Comparison of ENCODE assay signal across 14 cellular contexts in genomic region chr3:106745344-106746168, GRCh38.
A peak's percentile ranks its signal among the peaks of the same experiment; 100 is the strongest.
DNase-seq lines count a peak whose midpoint lies in the region; ATAC-seq, FAIRE-seq and TF ChIP-seq lines count a peak whose summit lies in the region.
"Had no signal": no experiment of that assay in that cellular context is flagged by ENCODE, and none has a peak within 500 bp of the region (broad histone marks: within the 10 kb centered on the region; RNA-seq: fewer than 3 reads in every experiment).

No MANE protein-coding gene starts in this region.

- H3K27me3 ChIP-seq in ACC112 (ENCODE audit: insufficient read depth, low read length) (no peaks in the 10 kb centered on the region), right cardiac atrium (ENCODE audit: control insufficient read depth, insufficient read depth) (no peaks in the 10 kb centered on the region)
- H3K27me3 ChIP-seq: colonic mucosa, pancreas had no signal

- H3K4me1 Mint-ChIP-seq in HFFc6 (ENCODE audit: low read depth): peaks cover 39% of the 10 kb centered on the region
- H3K4me1 Mint-ChIP-seq in stimulated activated naive B cell treated with anti-CD40 and anti-IgM and Interleukin-4, amounts not matched to agents 10 μg/mL and 1 μg/mL and 100 μg/mL, for 72 hours: no peaks in the 10 kb centered on the region

- H3K27me3 Mint-ChIP-seq in HFFc6 (ENCODE audit: insufficient read depth): peaks cover 2% of the 10 kb centered on the region; the same call in 1 of the 2 replicates
- H3K27me3 Mint-ChIP-seq in stimulated activated naive B cell treated with anti-CD40 and anti-IgM and Interleukin-4, amounts not matched to agents 10 μg/mL and 1 μg/mL and 100 μg/mL, for 72 hours: no peaks in the 10 kb centered on the region

- no peak for FAIRE-seq in frontal cortex (lab: Jason Lieb, UNC)
- FAIRE-seq: pancreas had no signal

- H3K9me3 Mint-ChIP-seq in HFFc6: no peaks in the 10 kb centered on the region
- H3K9me3 Mint-ChIP-seq in stimulated activated naive B cell treated with anti-CD40 and anti-IgM and Interleukin-4, amounts not matched to agents 10 μg/mL and 1 μg/mL and 100 μg/mL, for 72 hours: no peaks in the 10 kb centered on the region

- H3K79me2 ChIP-seq in ACC112 (ENCODE audit: control insufficient read depth, insufficient read depth, low read length, unreplicated experiment): no peaks in the 10 kb centered on the region

- WGBS in right cardiac atrium: 48% methylated on average over 7 of the region's 7 CpGs

- H3K27ac ChIP-seq in ACC112 (ENCODE audit: low read depth, low read length): peak overlapping the region; percentile 80
- H3K27ac ChIP-seq in right cardiac atrium (ENCODE audit: low read length): no peak overlapping the region
- H3K27ac ChIP-seq: colonic mucosa, pancreas, thoracic aorta had no signal

- no peaks in the 10 kb centered on the region for H3K36me3 ChIP-seq in ACC112 (ENCODE audit: insufficient read depth, low read length)
- H3K36me3 ChIP-seq: colonic mucosa, pancreas, thoracic aorta had no signal

- H2AFZ ChIP-seq in ACC112 (ENCODE audit: low read length, unreplicated experiment): peak overlapping the region; percentile 82

- H3K9me3 ChIP-seq in right cardiac atrium (ENCODE audit: control insufficient read depth, low read length): no peaks in the 10 kb centered on the region
- H3K9me3 ChIP-seq: colonic mucosa, mucosa of descending colon, pancreas, thoracic aorta had no signal

- H3K4me3 Mint-ChIP-seq in HFFc6: peak overlapping the region; percentile 71
- no peak overlapping the region for H3K4me3 Mint-ChIP-seq in stimulated activated naive B cell treated with anti-CD40 and anti-IgM and Interleukin-4, amounts not matched to agents 10 μg/mL and 1 μg/mL and 100 μg/mL, for 72 hours

- DNase-seq in HFFc6 (peak; percentile 79), astrocyte of the hippocampus (ENCODE audit: low read depth, low spot score) (peak; percentile 80), right cardiac atrium (no peak), frontal cortex (ENCODE audit: low spot score in 2 of 2) (no peak)
- no peak for DNase-seq in stimulated activated naive B cell treated with anti-CD40 and anti-IgM and Interleukin-4, amounts not matched to agents 10 μg/mL and 1 μg/mL and 100 μg/mL, for 72 hours
- DNase-seq: activated CD4-positive, CD25-positive, alpha-beta regulatory T cell treated with anti-CD3 and anti-CD28 coated beads, Interleukin-2, amount 50 U/mL, for 72 hours; colonic mucosa; DMS153; mucosa of descending colon; pancreas had no signal

- H3K36me3 Mint-ChIP-seq in HFFc6 (ENCODE audit: low read depth): peaks cover 7% of the 10 kb centered on the region; the same call in 1 of the 2 replicates
- no peaks in the 10 kb centered on the region for H3K36me3 Mint-ChIP-seq in stimulated activated naive B cell treated with anti-CD40 and anti-IgM and Interleukin-4, amounts not matched to agents 10 μg/mL and 1 μg/mL and 100 μg/mL, for 72 hours

- H3K4me1 ChIP-seq in ACC112 (ENCODE audit: control insufficient read depth, insufficient read depth, low read length, unreplicated experiment) (peaks cover 33% of the 10 kb centered on the region), right cardiac atrium (ENCODE audit: control insufficient read depth, insufficient read depth, low read length) (no peaks in the 10 kb centered on the region)
- H3K4me1 ChIP-seq: colonic mucosa, pancreas had no signal

- H3K4me3 ChIP-seq in ACC112 (ENCODE audit: low read depth, low read length) (peak overlapping the region; percentile 3; the same call in 1 of the 2 replicates), right cardiac atrium (ENCODE audit: low read length) (no peak overlapping the region)
- H3K4me3 ChIP-seq: colonic mucosa, mucosa of descending colon, pancreas, thoracic aorta had no signal

- peak overlapping the region; percentile 93 for H3K27ac Mint-ChIP-seq in HFFc6
- H3K27ac Mint-ChIP-seq in stimulated activated naive B cell treated with anti-CD40 and anti-IgM and Interleukin-4, amounts not matched to agents 10 μg/mL and 1 μg/mL and 100 μg/mL, for 72 hours: no peak overlapping the region

- ATAC-seq in right cardiac atrium: peak; percentile 86 to 91
- ATAC-seq in stimulated activated naive B cell treated with anti-CD40 and anti-IgM and Interleukin-4, amounts not matched to agents 10 μg/mL and 1 μg/mL and 100 μg/mL, for 72 hours (replicated peaks): no peak
- no peak for ATAC-seq in HG03571 (IDR thresholded peaks at IDR 0.05; ENCODE audit: unreplicated experiment)
- no peak for ATAC-seq in HG02884 (IDR thresholded peaks at IDR 0.05; ENCODE audit: unreplicated experiment)
- ATAC-seq: mucosa of descending colon had no signal

- intact Hi-C loops in right cardiac atrium (cut with DNase I): no loop called here

- TF ChIP-seq CTCF in HFFc6 (IDR thresholded peaks at IDR 0.05): no peak

Comparison
In these comparisons a context has a peak if more than half of its experiments do, and no peak if none do; other contexts are left out.
1. DNase-seq: peak in HFFc6 (single experiment) and astrocyte of the hippocampus (single experiment); none in right cardiac atrium (0 of 3), stimulated activated naive B cell treated with anti-CD40 and anti-IgM and Interleukin-4, amounts not matched to agents 10 μg/mL and 1 μg/mL and 100 μg/mL, for 72 hours (single experiment) and frontal cortex (0 of 2).
2. ATAC-seq: peak in right cardiac atrium (2 of 2); none in stimulated activated naive B cell treated with anti-CD40 and anti-IgM and Interleukin-4, amounts not matched to agents 10 μg/mL and 1 μg/mL and 100 μg/mL, for 72 hours (0 of 2), HG03571 (single experiment) and HG02884 (single experiment).